Comparison of ENCODE assay signal across 28 cellular contexts in the genomic region with DNA sequence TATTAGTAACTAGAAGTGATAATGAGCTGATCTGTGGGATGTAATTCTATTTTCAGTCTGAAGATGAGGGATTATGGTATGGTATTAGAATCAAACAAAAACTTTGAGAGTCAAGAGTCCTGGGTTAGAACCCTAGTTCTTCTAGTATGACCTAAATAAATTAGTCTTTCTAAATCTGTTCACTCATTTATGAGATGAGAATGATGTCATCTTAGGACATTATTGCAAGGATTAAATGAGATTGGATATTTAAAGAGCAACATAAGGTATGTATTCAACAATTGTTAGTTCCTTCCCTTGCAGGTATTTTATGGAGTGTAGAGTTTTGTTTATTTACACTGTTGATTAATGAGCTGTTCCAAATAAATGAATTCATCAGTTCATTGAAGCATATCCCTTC.
"Had no signal": no experiment of that assay in that cellular context is flagged by ENCODE, and none has a peak within 500 bp of the region (broad histone marks: within the 10 kb centered on the region; RNA-seq: fewer than 3 reads in every experiment).

No MANE protein-coding gene starts in this region.

- H3K4me2 ChIP-seq: neural progenitor cell, smooth muscle cell had no signal

- H3K27me3 ChIP-seq: neural progenitor cell, ovary, spleen, suprapubic skin, testis, tibial artery, transverse colon, upper lobe of right lung, uterus had no signal

- ATAC-seq: natural killer cell; psoas muscle; right cardiac atrium; sciatic nerve; stimulated activated memory B cell treated with anti-CD40 and anti-IgM and Interleukin-4, amounts not matched to agents 10 μg/mL and 1 μg/mL and 100 μg/mL, for 72 hours; stimulated activated naive CD8-positive, alpha-beta T cell treated with anti-CD3 and anti-CD28 coated beads, Interleukin-15, amount 100 ng/mL, for 72 hours; stimulated activated naive CD8-positive, alpha-beta T cell treated with anti-CD3 and anti-CD28 coated beads, Interleukin-15, Interleukin-2, amounts not matched to agents 100 U/mL and 50 U/mL, for 24 hours; upper lobe of right lung had no signal

- DNase-seq: natural killer cell; occipital lobe; ovary; posterior cingulate gyrus; psoas muscle; right cardiac atrium; spleen; stimulated activated CD4-positive, alpha-beta T cell treated with anti-CD3 and anti-CD28 coated beads, Interleukin-12 subunit alpha, Interleukin-12 subunit beta, amount 100 ng/mL, for 4 hours; stimulated activated CD4-positive, alpha-beta T cell treated with anti-CD3 and anti-CD28 coated beads, Interleukin-1b, Interleukin-23, amount 100 ng/mL, for 48 hours; stimulated activated CD4-positive, alpha-beta T cell treated with anti-CD3 and anti-CD28 coated beads, Interleukin-4, amount 100 ng/mL, for 1 hour; stimulated activated CD4-positive, alpha-beta T cell treated with anti-CD3 and anti-CD28 coated beads, Interleukin-4, amount 100 ng/mL, for 4 hours; stimulated activated CD8-positive, alpha-beta memory T cell treated with anti-CD3 and anti-CD28 coated beads, Interleukin-4, amount 100 ng/mL, for 48 hours; stimulated activated naive CD4-positive, alpha-beta T cell; stimulated activated naive CD8-positive, alpha-beta T cell treated with anti-CD3 and anti-CD28 coated beads, Interleukin-15, amount 100 ng/mL, for 72 hours; stimulated activated naive CD8-positive, alpha-beta T cell treated with anti-CD3 and anti-CD28 coated beads, Interleukin-15, Interleukin-2, amounts not matched to agents 100 U/mL and 50 U/mL, for 24 hours; substantia nigra; testis; tibial artery; transverse colon; upper lobe of right lung; uterus had no signal

- H3K36me3 ChIP-seq: ovary, uterus had no signal

- H3K9me3 ChIP-seq: ovary, psoas muscle, spleen, suprapubic skin, testis, tibial artery, transverse colon, upper lobe of right lung, uterus had no signal

- H2AFZ ChIP-seq: neural progenitor cell, parathyroid adenoma had no signal

- H3K4me1 ChIP-seq: parathyroid adenoma, psoas muscle, spleen, suprapubic skin, testis, tibial artery, upper lobe of right lung, uterus had no signal

- H3K9ac ChIP-seq: neural progenitor cell, parathyroid adenoma had no signal

- H3K4me3 ChIP-seq: neural progenitor cell, ovary, psoas muscle, skin epidermis, smooth muscle cell, spleen, suprapubic skin, testis, tibial artery, transverse colon, upper lobe of right lung, uterus had no signal

- H3K27ac ChIP-seq: ovary, parathyroid adenoma, psoas muscle, skin epidermis, spleen, suprapubic skin, testis, tibial artery, transverse colon, upper lobe of right lung, uterus had no signal
